In the genomic region with DNA sequence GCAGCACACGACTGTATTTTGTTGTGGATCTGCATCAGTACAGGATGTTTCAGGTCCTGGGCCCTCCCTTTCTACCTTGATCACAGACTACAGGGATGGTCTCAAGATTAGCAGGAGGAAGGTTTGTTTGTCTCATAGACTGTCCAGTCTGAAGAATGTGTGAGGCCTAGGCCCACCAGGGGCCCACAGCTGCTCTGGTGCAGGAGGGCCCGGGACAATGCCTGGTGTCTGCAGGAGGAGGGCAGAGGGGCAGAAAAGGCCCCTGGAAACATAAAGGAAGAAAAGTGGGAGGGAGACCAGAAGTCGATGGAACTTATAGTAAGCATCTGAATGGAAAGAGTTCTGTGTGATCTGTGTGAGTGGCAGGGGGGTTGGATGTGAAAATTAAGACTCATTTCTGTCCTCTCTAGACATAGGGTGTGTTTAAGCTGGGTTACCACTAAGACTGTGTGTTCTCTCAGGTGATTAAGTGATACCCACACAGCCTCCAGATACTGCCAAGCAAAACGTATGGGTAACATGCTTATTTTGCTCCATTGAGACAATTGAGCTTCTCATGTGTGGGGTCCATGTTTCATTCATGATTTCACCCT, we compare ENCODE assay signal across 1 cellular context.
TF ChIP-seq lines count a peak whose summit lies in the region.

No MANE protein-coding gene starts in this region.

TF ChIP-seq in HepG2, 621 proteins besides CTCF, POLR2A, EP300 and RAD21 (continued from another document):
- peak; percentile 47 for TF ChIP-seq ZNF687 (CRISPR knock-in tag; IDR thresholded peaks at IDR 0.05)
- 0 out of 2 replicates have a peak, but pooled peaks have one; percentile 20 for TF ChIP-seq ZNF605 (CRISPR knock-in tag; IDR thresholded peaks at IDR 0.05)
